1 cellular context compared by ENCODE assay signal in genomic region chr9:112049834-112050516, GRCh38.
TF ChIP-seq lines count a peak whose summit lies in the region.

No MANE protein-coding gene starts in this region.

TF ChIP-seq in liver, 16 proteins besides CTCF, POLR2A, EP300 and RAD21 (continued from another document):
- TF ChIP-seq REST (IDR thresholded peaks at IDR 0.05) (no peak), JUND (IDR thresholded peaks at IDR 0.05) (no peak), HNF4G (IDR thresholded peaks at IDR 0.05) (no peak), MAX (IDR thresholded peaks at IDR 0.05) (no peak), GABPA (IDR thresholded peaks at IDR 0.05 in 1 of 2, conservative IDR thresholded peaks at IDR 0.05 in 1 of 2) (no peak), FOXA1 (IDR thresholded peaks at IDR 0.05) (no peak), HNF4A (conservative IDR thresholded peaks at IDR 0.05) (no peak), RXRA (IDR thresholded peaks at IDR 0.05) (no peak), FOXA2 (IDR thresholded peaks at IDR 0.05) (no peak), SP1 (IDR thresholded peaks at IDR 0.05) (no peak), EGR1 (IDR thresholded peaks at IDR 0.05; ENCODE audit: low read depth in 2 of 2) (no peak)
